Comparison of ENCODE assay signal across 10 cellular contexts in the genomic region with DNA sequence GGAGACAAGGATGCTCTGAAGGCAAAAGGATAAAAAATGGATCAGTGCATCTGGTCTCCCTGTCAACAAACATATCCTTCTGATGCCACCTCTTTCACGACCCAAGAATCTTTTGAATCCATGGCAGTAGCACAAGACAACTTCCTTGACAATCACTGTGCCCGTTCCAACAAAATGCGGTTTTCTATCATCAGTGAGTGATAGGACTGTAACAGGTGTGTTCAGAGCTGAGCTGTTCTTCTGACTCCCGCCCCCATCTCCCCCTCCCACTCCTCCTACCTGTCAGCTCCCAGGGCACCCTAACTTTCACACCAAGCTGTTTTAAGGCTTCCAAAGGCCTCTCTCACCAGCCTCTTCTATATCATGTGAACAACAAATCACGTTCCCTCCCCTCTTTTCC.
DNase-seq lines count a peak whose midpoint lies in the region; ATAC-seq and TF ChIP-seq lines count a peak whose summit lies in the region.
"Had no signal": no experiment of that assay in that cellular context is flagged by ENCODE, and none has a peak within 500 bp of the region (broad histone marks: within the 10 kb centered on the region; RNA-seq: fewer than 3 reads in every experiment).

No MANE protein-coding gene starts in this region.

- no peaks in the 10 kb centered on the region for H3K27me3 Mint-ChIP-seq in neural crest cell (ENCODE audit: low read depth)
- peaks cover 37% of the 10 kb centered on the region for H3K27me3 Mint-ChIP-seq in activated T-helper 17 cell treated with anti-CD3 and anti-CD28 coated beads, Interleukin-2, amount 50 U/mL, for 72 hours

- DNase-seq in BJ (ENCODE audit: low read depth) (no peak), MM.1S (no peak), epithelial cell of prostate (ENCODE audit: low read depth, low spot score) (no peak), neural crest cell (ENCODE audit: low read depth, low spot score) (no peak), NCI-H1417 (lab: John Stamatoyannopoulos, UW) (no peak)
- no peak for DNase-seq in stimulated activated naive CD4-positive, alpha-beta T cell (lab: John Stamatoyannopoulos, UW)
- DNase-seq: stimulated activated CD4-positive, alpha-beta T cell treated with anti-CD3 and anti-CD28 coated beads, Interleukin-15, amount 100 ng/mL, for 24 hours had no signal

- H3K27ac ChIP-seq in MM.1S (ENCODE audit: low read length) (no peak overlapping the region), epithelial cell of prostate (peak overlapping the region; percentile 38)

- H2AFZ ChIP-seq in MM.1S (ENCODE audit: low read length) = no peak overlapping the region

- H3K4me1 Mint-ChIP-seq in neural crest cell = peaks cover 48% of the 10 kb centered on the region
- no peaks in the 10 kb centered on the region for H3K4me1 Mint-ChIP-seq in activated T-helper 17 cell treated with anti-CD3 and anti-CD28 coated beads, Interleukin-2, amount 50 U/mL, for 72 hours

- peaks cover 13% of the 10 kb centered on the region for H4K20me1 ChIP-seq in MM.1S (ENCODE audit: insufficient read depth, low read length)

- H3K4me3 ChIP-seq in BJ (ENCODE audit: low read depth, low read length) = peak overlapping the region; percentile 15
- H3K4me3 ChIP-seq in MM.1S (ENCODE audit: low read length) = no peak overlapping the region

- no peak for ATAC-seq in GM18873 (IDR thresholded peaks at IDR 0.05; ENCODE audit: low FRiP score, unreplicated experiment)
- no peak for ATAC-seq in activated T-helper 17 cell treated with anti-CD3 and anti-CD28 coated beads, Interleukin-2, amount 50 U/mL, for 72 hours (replicated peaks)

- peaks cover 15% of the 10 kb centered on the region for H3K4me1 ChIP-seq in MM.1S (ENCODE audit: low read length)

- H3F3A ChIP-seq in MM.1S (ENCODE audit: insufficient read depth, low read length) = no peaks in the 10 kb centered on the region

- peaks cover 94% of the 10 kb centered on the region for H3K79me2 ChIP-seq in MM.1S (ENCODE audit: low read length)

- no peaks in the 10 kb centered on the region for H3K9me2 ChIP-seq in MM.1S (replicated peaks; ENCODE audit: insufficient read depth, low read length)

- H3K27me3 ChIP-seq in BJ (ENCODE audit: control insufficient read depth, insufficient read depth, low read length) = no peaks in the 10 kb centered on the region
- no peaks in the 10 kb centered on the region for H3K27me3 ChIP-seq in MM.1S (replicated peaks; ENCODE audit: insufficient read depth, low read length)

- H3K27ac Mint-ChIP-seq in neural crest cell (ENCODE audit: unreplicated experiment) = peak overlapping the region; percentile 69
- no peak overlapping the region for H3K27ac Mint-ChIP-seq in activated T-helper 17 cell treated with anti-CD3 and anti-CD28 coated beads, Interleukin-2, amount 50 U/mL, for 72 hours
- H3K27ac Mint-ChIP-seq: T-helper 1 cell treated with Interleukin-12 subunit alpha and Interleukin-12 subunit beta and Interleukin-4 antibody, amounts not matched to agents 30 μg/mL and 1 μg/mL, for 36 hours had no signal

- no peaks in the 10 kb centered on the region for H3K9me3 Mint-ChIP-seq in neural crest cell
- H3K9me3 Mint-ChIP-seq in activated T-helper 17 cell treated with anti-CD3 and anti-CD28 coated beads, Interleukin-2, amount 50 U/mL, for 72 hours = no peaks in the 10 kb centered on the region
- H3K9me3 Mint-ChIP-seq: T-helper 1 cell treated with Interleukin-12 subunit alpha and Interleukin-12 subunit beta and Interleukin-4 antibody, amounts not matched to agents 30 μg/mL and 1 μg/mL, for 36 hours had no signal

- CTCF ChIA-PET in BJ (lab: Yijun Ruan, JAX) = interaction anchor here (0.7 to 2.8 kb wide), 2 partner anchors 16 to 1535 kb away, joined by 4 to 11 read pairs; no protein-coding TSS in a partner anchor

- H3K9me3 ChIP-seq in MM.1S (replicated peaks; ENCODE audit: insufficient read depth, low read length) = no peaks in the 10 kb centered on the region

- H3K4me3 Mint-ChIP-seq in neural crest cell = no peak overlapping the region
- H3K4me3 Mint-ChIP-seq in activated T-helper 17 cell treated with anti-CD3 and anti-CD28 coated beads, Interleukin-2, amount 50 U/mL, for 72 hours = no peak overlapping the region
- H3K4me3 Mint-ChIP-seq: T-helper 1 cell treated with Interleukin-12 subunit alpha and Interleukin-12 subunit beta and Interleukin-4 antibody, amounts not matched to agents 30 μg/mL and 1 μg/mL, for 36 hours had no signal

- H3K36me3 Mint-ChIP-seq in neural crest cell (ENCODE audit: low read depth) = no peaks in the 10 kb centered on the region
- H3K36me3 Mint-ChIP-seq in activated T-helper 17 cell treated with anti-CD3 and anti-CD28 coated beads, Interleukin-2, amount 50 U/mL, for 72 hours (ENCODE audit: low read depth) = no peaks in the 10 kb centered on the region

- POLR2A ChIA-PET in BJ (lab: Charles Lee) = no interaction called here

- H3K4me2 ChIP-seq in MM.1S (ENCODE audit: low read depth, low read length) = peak overlapping the region; percentile 47; the same call in 1 of the 2 replicates

- H3K9ac ChIP-seq in MM.1S (ENCODE audit: low read length) = no peak overlapping the region

- TF ChIP-seq CTCF in BJ (IDR thresholded peaks at IDR 0.05; ENCODE audit: insufficient read depth, low read depth, low read length) = no peak
- TF ChIP-seq CTCF in MM.1S (IDR thresholded peaks at IDR 0.05; ENCODE audit: low read length) = no peak
- no peak for TF ChIP-seq CTCF in neural crest cell (conservative IDR thresholded peaks at IDR 0.05)

- no peaks in the 10 kb centered on the region for H3K36me3 ChIP-seq in BJ (ENCODE audit: control insufficient read depth, insufficient read depth, low read length)
- no peaks in the 10 kb centered on the region for H3K36me3 ChIP-seq in MM.1S (replicated peaks; ENCODE audit: insufficient read depth, low read length)
